ENCODE assay signal across 32 cellular contexts in genomic region chr7:135562720-135563119, GRCh38. TPM values are rescaled to one million over a fixed set of nuclear protein-coding genes. Genes with fewer than 3 reads are reported as not detected.
DNase-seq lines count a peak whose midpoint lies in the region; ATAC-seq and TF ChIP-seq lines count a peak whose summit lies in the region.
"Had no signal": no experiment of that assay in that cellular context is flagged by ENCODE, and none has a peak within 500 bp of the region (broad histone marks: within the 10 kb centered on the region; RNA-seq: fewer than 3 reads in every experiment).

No MANE protein-coding gene starts in this region.

- H3K27me3 Mint-ChIP-seq in activated naive CD8-positive, alpha-beta T cell, result no peaks in the 10 kb centered on the region
- H3K27me3 Mint-ChIP-seq in activated naive CD8-positive, alpha-beta T cell treated with anti-CD3 and anti-CD28 coated beads for 36 hours, result no peaks in the 10 kb centered on the region
- no peaks in the 10 kb centered on the region for H3K27me3 Mint-ChIP-seq in T-helper 17 cell
- H3K27me3 Mint-ChIP-seq: activated naive CD4-positive, alpha-beta T cell treated with anti-CD3 and anti-CD28 coated beads, Interleukin-2, amount 10 ng/mL, durations not matched to agents 7 days and 5 days; CD8-positive, alpha-beta memory T cell; naive thymus-derived CD8-positive, alpha-beta T cell had no signal

- H3K27me3 ChIP-seq in iPS-20b (ENCODE audit: insufficient read depth, low read length) (no peaks in the 10 kb centered on the region), osteoblast (ENCODE audit: insufficient read depth, low read length) (no peaks in the 10 kb centered on the region)
- H3K27me3 ChIP-seq: colonic mucosa, Peyer's patch, SJCRH30 had no signal

- TF ChIP-seq CTCF in osteoblast (IDR thresholded peaks at IDR 0.05; ENCODE audit: extremely low read depth, low read depth, low read length), result no peak

- H3K79me2 ChIP-seq in osteoblast (ENCODE audit: insufficient read depth, low read length), result peaks cover 93% of the 10 kb centered on the region

- no peak overlapping the region for H2AFZ ChIP-seq in osteoblast (ENCODE audit: low read length)

- no peaks in the 10 kb centered on the region for H3K9me3 Mint-ChIP-seq in activated naive CD8-positive, alpha-beta T cell (ENCODE audit: low read depth)
- H3K9me3 Mint-ChIP-seq in activated naive CD8-positive, alpha-beta T cell treated with anti-CD3 and anti-CD28 coated beads for 36 hours, result no peaks in the 10 kb centered on the region
- H3K9me3 Mint-ChIP-seq: activated naive CD4-positive, alpha-beta T cell treated with anti-CD3 and anti-CD28 coated beads, Interleukin-2, amount 10 ng/mL, durations not matched to agents 7 days and 5 days; activated T-helper 1 cell treated with anti-CD3 and anti-CD28 coated beads, Interleukin-12 subunit alpha, Interleukin-12 subunit beta, Interleukin-2, Interleukin-4 antibody, amounts not matched to agents 30 ng/mL and 10 ng/mL and 1 ng/mL, durations not matched to agents 14 hours and 24 hours and 36 hours; CD8-positive, alpha-beta memory T cell; naive thymus-derived CD8-positive, alpha-beta T cell had no signal

- peak overlapping the region; percentile 41 for H3K27ac Mint-ChIP-seq in activated naive CD8-positive, alpha-beta T cell
- no peak overlapping the region for H3K27ac Mint-ChIP-seq in activated naive CD8-positive, alpha-beta T cell treated with anti-CD3 and anti-CD28 coated beads for 36 hours
- H3K27ac Mint-ChIP-seq in T-helper 17 cell, result peak overlapping the region; percentile 88
- H3K27ac Mint-ChIP-seq: activated naive CD4-positive, alpha-beta T cell treated with anti-CD3 and anti-CD28 coated beads, Interleukin-2, amount 10 ng/mL, durations not matched to agents 7 days and 5 days; activated T-helper 1 cell treated with anti-CD3 and anti-CD28 coated beads, Interleukin-12 subunit alpha, Interleukin-12 subunit beta, Interleukin-2, Interleukin-4 antibody, amounts not matched to agents 30 ng/mL and 10 ng/mL and 1 ng/mL, durations not matched to agents 14 hours and 24 hours and 36 hours had no signal

- H3K27ac ChIP-seq in iPS-20b (ENCODE audit: low read length), result no peak overlapping the region
- H3K27ac ChIP-seq in osteoblast (ENCODE audit: low read depth, low read length), result no peak overlapping the region
- H3K27ac ChIP-seq: A549, colonic mucosa, HL-60, left ventricle myocardium inferior, Peyer's patch, SJCRH30, thoracic aorta had no signal

- H3K9ac ChIP-seq in iPS-20b (ENCODE audit: low read depth, low read length), result peak overlapping the region; percentile 57; the same call in 1 of the 2 replicates

- peaks cover 36% of the 10 kb centered on the region for H3K4me1 Mint-ChIP-seq in activated naive CD8-positive, alpha-beta T cell (ENCODE audit: low read depth)
- H3K4me1 Mint-ChIP-seq in activated naive CD8-positive, alpha-beta T cell treated with anti-CD3 and anti-CD28 coated beads for 36 hours, result peaks cover 25% of the 10 kb centered on the region
- H3K4me1 Mint-ChIP-seq in T-helper 17 cell, result peaks cover 22% of the 10 kb centered on the region

- H3K4me1 ChIP-seq in iPS-20b (ENCODE audit: insufficient read depth, low read length), result peaks cover 26% of the 10 kb centered on the region
- peaks cover 9% of the 10 kb centered on the region for H3K4me1 ChIP-seq in osteoblast (ENCODE audit: insufficient read depth, low read length)
- H3K4me1 ChIP-seq: colonic mucosa, SJCRH30 had no signal

- peaks cover 5% of the 10 kb centered on the region for H3K36me3 Mint-ChIP-seq in activated naive CD8-positive, alpha-beta T cell
- H3K36me3 Mint-ChIP-seq in activated naive CD8-positive, alpha-beta T cell treated with anti-CD3 and anti-CD28 coated beads for 36 hours, result peaks cover 28% of the 10 kb centered on the region
- H3K36me3 Mint-ChIP-seq in T-helper 17 cell (ENCODE audit: low read depth), result peaks cover 4% of the 10 kb centered on the region

- H3K9me3 ChIP-seq in T-helper 17 cell (ENCODE audit: control insufficient read depth, low read length, poor library complexity, severe bottlenecking) (no peaks in the 10 kb centered on the region), iPS-20b (ENCODE audit: insufficient read depth, low read depth, low read length) (no peaks in the 10 kb centered on the region), osteoblast (ENCODE audit: low read depth, low read length) (no peaks in the 10 kb centered on the region)
- H3K9me3 ChIP-seq: A549, colonic mucosa, left ventricle myocardium inferior, Peyer's patch, SJCRH30, thoracic aorta had no signal

- H3K4me3 ChIP-seq in iPS-20b (ENCODE audit: low read length) (no peak overlapping the region), osteoblast (ENCODE audit: insufficient read depth, low read length) (no peak overlapping the region)
- H3K4me3 ChIP-seq: A549, colonic mucosa, left ventricle myocardium inferior, Peyer's patch, SJCRH30, thoracic aorta had no signal

- ATAC-seq in T-helper 17 cell, result no peak
- ATAC-seq: A549; esophagus mucosa; HCT116; naive thymus-derived CD8-positive, alpha-beta T cell; stimulated activated naive CD8-positive, alpha-beta T cell treated with anti-CD3 and anti-CD28 coated beads, Interleukin-15, Interleukin-2, amounts not matched to agents 100 U/mL and 50 U/mL, for 24 hours had no signal

- peaks cover 3% of the 10 kb centered on the region for H4K20me1 ChIP-seq in osteoblast (ENCODE audit: insufficient read depth, low read length)

- peaks cover 18% of the 10 kb centered on the region for H3K36me3 ChIP-seq in iPS-20b (ENCODE audit: insufficient read depth, low read depth, low read length)
- no peaks in the 10 kb centered on the region for H3K36me3 ChIP-seq in osteoblast (ENCODE audit: insufficient read depth, low read length)
- H3K36me3 ChIP-seq: colonic mucosa, left ventricle myocardium inferior, Peyer's patch, thoracic aorta had no signal

- no peak overlapping the region for H3K4me2 ChIP-seq in osteoblast (ENCODE audit: insufficient read depth, low read length)
- H3K4me2 ChIP-seq: A549 had no signal

- no peak overlapping the region for H3K4me3 Mint-ChIP-seq in activated naive CD8-positive, alpha-beta T cell
- no peak overlapping the region for H3K4me3 Mint-ChIP-seq in activated naive CD8-positive, alpha-beta T cell treated with anti-CD3 and anti-CD28 coated beads for 36 hours
- H3K4me3 Mint-ChIP-seq in T-helper 17 cell, result no peak overlapping the region
- H3K4me3 Mint-ChIP-seq: activated naive CD4-positive, alpha-beta T cell treated with anti-CD3 and anti-CD28 coated beads, Interleukin-2, amount 10 ng/mL, durations not matched to agents 7 days and 5 days; activated T-helper 1 cell treated with anti-CD3 and anti-CD28 coated beads, Interleukin-12 subunit alpha, Interleukin-12 subunit beta, Interleukin-2, Interleukin-4 antibody, amounts not matched to agents 30 ng/mL and 10 ng/mL and 1 ng/mL, durations not matched to agents 14 hours and 24 hours and 36 hours had no signal

- DNase-seq in activated naive CD8-positive, alpha-beta T cell treated with anti-CD3 and anti-CD28 coated beads for 36 hours, result no peak
- DNase-seq in T-helper 17 cell, result no peak
- DNase-seq in SHP77 treated with DMSO at 0.1 percent for 48 hours (lab: John Stamatoyannopoulos, UW), result no peak
- no peak for DNase-seq in COLO829 (ENCODE audit: low spot score)
- no peak for DNase-seq in osteoblast (ENCODE audit: insufficient read length, low spot score, missing footprints)
- DNase-seq in Ammon's horn (ENCODE audit: low spot score), result no peak
- DNase-seq: activated CD4-positive, CD25-positive, alpha-beta regulatory T cell; activated naive CD4-positive, alpha-beta T cell treated with anti-CD3 and anti-CD28 coated beads, Interleukin-2, amount 10 ng/mL, durations not matched to agents 7 days and 5 days; AML-193; anterior cingulate cortex; CD8-positive, alpha-beta memory T cell; colonic mucosa; effector CD8-positive, alpha-beta T cell; foreskin fibroblast; GDM1; head of caudate nucleus; left ventricle myocardium inferior; naive thymus-derived CD8-positive, alpha-beta T cell; NCI-H146; NCI-H2171; NCI-H526; Peyer's patch; SJCRH30; stimulated activated naive CD8-positive, alpha-beta T cell treated with anti-CD3 and anti-CD28 coated beads, Interleukin-15, Interleukin-2, amounts not matched to agents 100 U/mL and 50 U/mL, for 24 hours had no signal

RNA-seq across cellular contexts. Expression of gene NUP205, which starts 5.0 kb away (rescaled TPM):
- 100 to 1,000 TPM; 145 to 148 TPM for total RNA-seq in activated naive CD8-positive, alpha-beta T cell treated with anti-CD3 and anti-CD28 coated beads for 36 hours
- total RNA-seq in T-helper 17 cell (10 to 100 TPM; 45.4 to 47.4 TPM), osteoblast (29.5 and 33.7 TPM in 2 replicates)

RNA-seq across cellular contexts. Expression of gene CNOT4, which starts 52.8 kb away (rescaled TPM):
- 10 to 100 TPM; 17.0 to 17.5 TPM for total RNA-seq in activated naive CD8-positive, alpha-beta T cell treated with anti-CD3 and anti-CD28 coated beads for 36 hours
- 10 to 100 TPM; 34.0 to 34.5 TPM for total RNA-seq in T-helper 17 cell
- 13.4 and 14.1 TPM in 2 replicates for total RNA-seq in osteoblast
